11 cellular contexts compared by ENCODE assay signal in the genomic region with DNA sequence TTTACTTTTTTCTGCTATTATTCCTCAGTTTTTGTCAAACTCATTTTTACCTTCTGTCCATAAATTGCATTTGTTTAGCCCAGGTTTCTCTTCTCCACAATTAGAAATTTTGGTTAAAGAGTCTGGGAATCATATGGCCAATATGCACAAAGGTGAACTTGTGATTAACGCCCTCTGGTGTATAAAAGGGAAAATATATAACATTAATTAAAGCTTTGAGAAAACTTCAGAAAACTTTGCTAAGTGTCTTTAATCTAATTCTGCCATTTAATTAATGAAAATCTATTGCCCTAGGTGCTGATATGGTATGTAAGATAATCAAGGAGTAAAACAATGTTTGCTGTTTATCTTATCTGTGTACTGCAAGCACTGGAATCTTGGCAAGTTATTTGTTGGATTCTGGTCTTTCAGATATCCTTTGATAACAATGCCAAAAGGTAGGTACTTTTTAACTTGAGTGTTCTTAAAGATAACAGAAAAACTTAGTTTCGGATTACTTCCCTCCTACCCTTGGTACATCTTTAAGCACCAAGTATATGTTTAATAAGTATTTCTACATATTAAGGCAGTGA.
DNase-seq lines count a peak whose midpoint lies in the region; ATAC-seq and TF ChIP-seq lines count a peak whose summit lies in the region.
"Had no signal": no experiment of that assay in that cellular context is flagged by ENCODE, and none has a peak within 500 bp of the region (broad histone marks: within the 10 kb centered on the region; RNA-seq: fewer than 3 reads in every experiment).

No MANE protein-coding gene starts in this region.

- no peak overlapping the region for H3K27ac ChIP-seq in RWPE1
- H3K27ac ChIP-seq: skin epidermis had no signal

- no peak overlapping the region for H3K4me3 ChIP-seq in fibroblast of villous mesenchyme (ENCODE audit: low read depth, low read length)
- H3K4me3 ChIP-seq: skin epidermis had no signal

- peak; percentile 5 for DNase-seq in ACHN
- no peak for DNase-seq in GM10248 (ENCODE audit: extremely low spot score)
- peak; percentile 17 for DNase-seq in RWPE1 (ENCODE audit: low spot score)
- DNase-seq in fibroblast of villous mesenchyme (ENCODE audit: low read depth), result peak; percentile 19
- DNase-seq in activated T-cell treated with anti-CD3 and anti-CD28 coated beads, Interleukin-2, amount 50 U/mL, for 24 hours, result no peak
- no peak for DNase-seq in activated effector memory CD4-positive, alpha-beta T cell treated with Interleukin-2 at 50 U/mL for 16 hours
- no peak for DNase-seq in OCI-M2 (lab: John Stamatoyannopoulos, UW; ENCODE audit: unreplicated experiment)
- DNase-seq: NCI-H526 had no signal

- CTCF ChIA-PET in GM10248 (lab: Yijun Ruan, JAX), result interaction anchor here (2.9 kb wide), 1 partner anchor 767 kb away, joined by 11 read pairs; no protein-coding TSS in a partner anchor
- CTCF ChIA-PET in RWPE1 (lab: Yijun Ruan, JAX), result interaction anchor here (0.7 to 1.0 kb wide), 2 partner anchors 624 to 762 kb away, joined by 5 to 6 read pairs; no protein-coding TSS in a partner anchor

- H3K36me3 Mint-ChIP-seq in activated T-cell treated with anti-CD3 and anti-CD28 coated beads, Interleukin-2, amount 50 U/mL, for 24 hours (ENCODE audit: low read depth), result no peaks in the 10 kb centered on the region

- H3K4me1 Mint-ChIP-seq in activated T-cell treated with anti-CD3 and anti-CD28 coated beads, Interleukin-2, amount 50 U/mL, for 24 hours (ENCODE audit: low read depth), result no peaks in the 10 kb centered on the region
- H3K4me1 Mint-ChIP-seq: activated T-helper 17 cell treated with anti-CD3 and anti-CD28 coated beads, Interleukin-2, amount 50 U/mL, for 72 hours had no signal

- no peak overlapping the region for H3K4me3 Mint-ChIP-seq in activated T-cell treated with anti-CD3 and anti-CD28 coated beads, Interleukin-2, amount 50 U/mL, for 24 hours
- H3K4me3 Mint-ChIP-seq: activated T-helper 17 cell treated with anti-CD3 and anti-CD28 coated beads, Interleukin-2, amount 50 U/mL, for 72 hours had no signal

- H3K27me3 Mint-ChIP-seq in activated T-cell treated with anti-CD3 and anti-CD28 coated beads, Interleukin-2, amount 50 U/mL, for 24 hours, result no peaks in the 10 kb centered on the region

- H3K27ac Mint-ChIP-seq in activated T-cell treated with anti-CD3 and anti-CD28 coated beads, Interleukin-2, amount 50 U/mL, for 24 hours, result no peak overlapping the region
- H3K27ac Mint-ChIP-seq: activated T-helper 17 cell treated with anti-CD3 and anti-CD28 coated beads, Interleukin-2, amount 50 U/mL, for 72 hours had no signal

- no peak for ATAC-seq in GM19328 (IDR thresholded peaks at IDR 0.05; ENCODE audit: unreplicated experiment)
- ATAC-seq: activated T-helper 17 cell treated with anti-CD3 and anti-CD28 coated beads, Interleukin-2, amount 50 U/mL, for 72 hours had no signal

- peaks cover 13% of the 10 kb centered on the region for H3K9me3 Mint-ChIP-seq in activated T-cell treated with anti-CD3 and anti-CD28 coated beads, Interleukin-2, amount 50 U/mL, for 24 hours

- peak; percentile 22 for TF ChIP-seq CTCF in GM10248 (IDR thresholded peaks at IDR 0.05; ENCODE audit: control extremely low read depth, extremely low read depth, low read depth, missing control alignments)
- peak; percentile 51 for TF ChIP-seq CTCF in RWPE1 (conservative IDR thresholded peaks at IDR 0.05; ENCODE audit: low read depth)
- TF ChIP-seq CTCF in fibroblast of villous mesenchyme (IDR thresholded peaks at IDR 0.05; ENCODE audit: insufficient read depth, low read depth, low read length), result peak; percentile 18

- POLR2A ChIA-PET in GM10248 (lab: Yijun Ruan, JAX) (no interaction called here), RWPE1 (lab: Yijun Ruan, JAX; ENCODE audit: low non-redundant PET) (no interaction called here)

- in situ Hi-C loops in ACHN (cut with HindIII; ENCODE audit: low pct_ligation_motif_present, low pct_unique_long_range_greater_than_20kb, low sequenced_read_pairs), result no loop called here

Comparison
In these comparisons a context has a peak if more than half of its experiments do, and no peak if none do; other contexts are left out.
1. DNase-seq: peak in ACHN (single experiment), RWPE1 (single experiment) and fibroblast of villous mesenchyme (single experiment); none in GM10248 (single experiment), activated T-cell treated with anti-CD3 and anti-CD28 coated beads, Interleukin-2, amount 50 U/mL, for 24 hours (single experiment), activated effector memory CD4-positive, alpha-beta T cell treated with Interleukin-2 at 50 U/mL for 16 hours (single experiment) and OCI-M2 (single experiment).
2. Peak in every context shown above with its lines, with median percentiles within 50 percentile points of each other: CTCF ChIP-seq.